In genomic region chr11:114395776-114396175, GRCh38 we compare ENCODE assay signal across 12 cellular contexts. TPM values are rescaled to one million over a fixed set of nuclear protein-coding genes. Genes with fewer than 3 reads are reported as not detected.
DNase-seq lines count a peak whose midpoint lies in the region; ATAC-seq, FAIRE-seq and TF ChIP-seq lines count a peak whose summit lies in the region.
"Had no signal": no experiment of that assay in that cellular context is flagged by ENCODE, and none has a peak within 500 bp of the region (broad histone marks: within the 10 kb centered on the region; RNA-seq: fewer than 3 reads in every experiment).

No MANE protein-coding gene starts in this region.

- no peaks in the 10 kb centered on the region for H3K27me3 Mint-ChIP-seq in neural crest cell (ENCODE audit: low read depth)
- H3K27me3 Mint-ChIP-seq in activated naive CD8-positive, alpha-beta T cell treated with anti-CD3 and anti-CD28 coated beads, Interleukin-2, amount 50 U/mL, for 24 hours = no peaks in the 10 kb centered on the region

- no peaks in the 10 kb centered on the region for H3K9me3 Mint-ChIP-seq in neural crest cell
- no peaks in the 10 kb centered on the region for H3K9me3 Mint-ChIP-seq in activated naive CD8-positive, alpha-beta T cell treated with anti-CD3 and anti-CD28 coated beads, Interleukin-2, amount 50 U/mL, for 24 hours
- H3K9me3 Mint-ChIP-seq: immature natural killer cell had no signal

- no peak overlapping the region for H3K27ac Mint-ChIP-seq in neural crest cell (ENCODE audit: unreplicated experiment)
- no peak overlapping the region for H3K27ac Mint-ChIP-seq in activated naive CD8-positive, alpha-beta T cell treated with anti-CD3 and anti-CD28 coated beads, Interleukin-2, amount 50 U/mL, for 24 hours
- H3K27ac Mint-ChIP-seq: immature natural killer cell had no signal

- ATAC-seq in GM18511 (IDR thresholded peaks at IDR 0.05; ENCODE audit: unreplicated experiment) (no peak), GM19351 (IDR thresholded peaks at IDR 0.05; ENCODE audit: unreplicated experiment) (no peak)
- ATAC-seq in activated naive CD8-positive, alpha-beta T cell treated with anti-CD3 and anti-CD28 coated beads, Interleukin-2, amount 50 U/mL, for 24 hours = no peak

- DNase-seq in GM06990 (ENCODE audit: extremely low read depth, insufficient read length) (no peak), bronchial epithelial cell (ENCODE audit: low read depth) (peak; percentile 35), neural crest cell (ENCODE audit: low read depth, low spot score) (no peak)
- no peak for DNase-seq in activated naive CD8-positive, alpha-beta T cell treated with anti-CD3 and anti-CD28 coated beads, Interleukin-2, amount 50 U/mL, for 24 hours
- DNase-seq: activated CD4-positive, CD25-positive, alpha-beta regulatory T cell treated with anti-CD3 and anti-CD28 coated beads, Interleukin-2, amount 50 U/mL, for 72 hours; activated naive CD4-positive, alpha-beta T cell; effector memory CD4-positive, alpha-beta T cell; immature natural killer cell; Karpas-422 had no signal

- H3K36me3 Mint-ChIP-seq in neural crest cell (ENCODE audit: low read depth) = no peaks in the 10 kb centered on the region
- H3K36me3 Mint-ChIP-seq in activated naive CD8-positive, alpha-beta T cell treated with anti-CD3 and anti-CD28 coated beads, Interleukin-2, amount 50 U/mL, for 24 hours (ENCODE audit: low read depth) = peaks cover 13% of the 10 kb centered on the region
- H3K36me3 Mint-ChIP-seq: immature natural killer cell had no signal

- H3K4me3 Mint-ChIP-seq in neural crest cell = peak overlapping the region; percentile 52
- H3K4me3 Mint-ChIP-seq in activated naive CD8-positive, alpha-beta T cell treated with anti-CD3 and anti-CD28 coated beads, Interleukin-2, amount 50 U/mL, for 24 hours = no peak overlapping the region
- H3K4me3 Mint-ChIP-seq: immature natural killer cell had no signal

- H3K27me3 ChIP-seq in GM06990 (replicated peaks; ENCODE audit: control insufficient read depth, insufficient read depth, low read length) = no peaks in the 10 kb centered on the region
- no peaks in the 10 kb centered on the region for H3K27me3 ChIP-seq in Loucy (ENCODE audit: insufficient read depth, low read length, poor library complexity, severe bottlenecking)
- H3K27me3 ChIP-seq in bronchial epithelial cell (ENCODE audit: control insufficient read depth, insufficient read depth, low read length) = no peaks in the 10 kb centered on the region

- FAIRE-seq in bronchial epithelial cell (lab: Jason Lieb, UNC) = no peak

- TF ChIP-seq CTCF in GM06990 (IDR thresholded peaks at IDR 0.05; ENCODE audit: insufficient read depth, low read length, poor library complexity, severe bottlenecking) (peak; percentile 45), Loucy (conservative IDR thresholded peaks at IDR 0.05; ENCODE audit: low read length) (peak; percentile 63), bronchial epithelial cell (IDR thresholded peaks at IDR 0.05; ENCODE audit: insufficient read depth, low read length, severe bottlenecking) (peak; percentile 56), neural crest cell (conservative IDR thresholded peaks at IDR 0.05) (no peak)

- H3K9me2 ChIP-seq in Loucy (replicated peaks; ENCODE audit: low read depth, low read length) = no peaks in the 10 kb centered on the region

- H3K4me1 Mint-ChIP-seq in neural crest cell = peaks cover 20% of the 10 kb centered on the region
- peaks cover 22% of the 10 kb centered on the region for H3K4me1 Mint-ChIP-seq in activated naive CD8-positive, alpha-beta T cell treated with anti-CD3 and anti-CD28 coated beads, Interleukin-2, amount 50 U/mL, for 24 hours

- H3K4me3 ChIP-seq in GM06990 (replicated peaks; ENCODE audit: low read depth, low read length) (no peak overlapping the region), Loucy (ENCODE audit: low read length, poor library complexity, severe bottlenecking) (no peak overlapping the region), bronchial epithelial cell (ENCODE audit: low read depth, low read length) (no peak overlapping the region)

- peaks cover 24% of the 10 kb centered on the region for H3K4me1 ChIP-seq in Loucy (ENCODE audit: insufficient read depth, low read length, poor library complexity, severe bottlenecking)

- H3K9ac ChIP-seq in Loucy (ENCODE audit: low read depth, low read length, poor library complexity, severe bottlenecking) = no peak overlapping the region

- H3K36me3 ChIP-seq in GM06990 (ENCODE audit: control insufficient read depth, insufficient read depth, low read length) (no peaks in the 10 kb centered on the region), Loucy (ENCODE audit: insufficient read depth, low read length) (no peaks in the 10 kb centered on the region), bronchial epithelial cell (ENCODE audit: control insufficient read depth, insufficient read depth, low read length) (no peaks in the 10 kb centered on the region)

- H4K20me1 ChIP-seq in Loucy (ENCODE audit: insufficient read depth, low read length, poor library complexity, severe bottlenecking) = peaks cover 6% of the 10 kb centered on the region

- no peak overlapping the region for H3K4me2 ChIP-seq in Loucy (ENCODE audit: low read depth, low read length, poor library complexity, severe bottlenecking)

- no peak overlapping the region for H2AFZ ChIP-seq in Loucy (ENCODE audit: low read length)

- H3K9me3 ChIP-seq in Loucy (ENCODE audit: insufficient read depth, low read depth, low read length) = no peaks in the 10 kb centered on the region

- peaks cover 23% of the 10 kb centered on the region for H3K79me2 ChIP-seq in Loucy (ENCODE audit: insufficient read depth, low read length)

- peaks cover 3% of the 10 kb centered on the region; the same call in 1 of the 2 replicates for H3F3A ChIP-seq in Loucy (ENCODE audit: low read depth)

RNA-seq across cellular contexts. Expression of gene C11orf71, which starts 4.5 kb away (rescaled TPM):
- total RNA-seq in bronchial epithelial cell (2.1 and 3.5 TPM in 2 replicates), neural crest cell (7.4 and 8.4 TPM in 2 replicates)

RNA-seq across cellular contexts. Expression of gene RBM7, which starts 4.7 kb away (rescaled TPM):
- total RNA-seq in bronchial epithelial cell (36.4 and 37.9 TPM in 2 replicates), neural crest cell (25.9 and 30.7 TPM in 2 replicates)

RNA-seq across cellular contexts. Expression of gene REXO2, which starts 43.5 kb away (rescaled TPM):
- total RNA-seq in bronchial epithelial cell = 143 and 160 TPM in 2 replicates
- 42.3 and 46.1 TPM in 2 replicates for total RNA-seq in neural crest cell
